In genomic region chr10:101076630-101077029, GRCh38 we compare ENCODE assay signal across 10 cellular contexts. TPM values are rescaled to one million over a fixed set of nuclear protein-coding genes. Genes with fewer than 3 reads are reported as not detected.
"Had no signal": no experiment of that assay in that cellular context is flagged by ENCODE, and none has a peak within 500 bp of the region (broad histone marks: within the 10 kb centered on the region; RNA-seq: fewer than 3 reads in every experiment).

No MANE protein-coding gene starts in this region.

- H3K4me3 ChIP-seq: K562 had no signal

- H3K27ac Mint-ChIP-seq: IgD-negative memory B cell had no signal

- DNase-seq: IMR-90, KBM-7, KG1 had no signal

- H3K27ac ChIP-seq: HL-60, KMS-11 had no signal

- H3K4me3 Mint-ChIP-seq: IgD-negative memory B cell had no signal

- H3K36me3 Mint-ChIP-seq: IgD-negative memory B cell had no signal

- ATAC-seq: HepG2, K562 had no signal

- H3K4me2 ChIP-seq: KMS-11 had no signal

RNA-seq across cellular contexts. Expression of gene KAZALD1, which starts 14.8 kb away (rescaled TPM):
- polyA plus RNA-seq: IgD-negative memory B cell had no signal

RNA-seq across cellular contexts. Expression of gene PDZD7, which starts 45.7 kb away (rescaled TPM):
- polyA plus RNA-seq: IgD-negative memory B cell had no signal

RNA-seq across cellular contexts. Expression of gene TLX1, which starts 54.5 kb away (rescaled TPM):
- total RNA-seq: HT-29, HT1080, IMR-90 had no signal
- polyA plus RNA-seq: IgD-negative memory B cell, IMR-90 had no signal
